12 cellular contexts compared by ENCODE assay signal in the genomic region with DNA sequence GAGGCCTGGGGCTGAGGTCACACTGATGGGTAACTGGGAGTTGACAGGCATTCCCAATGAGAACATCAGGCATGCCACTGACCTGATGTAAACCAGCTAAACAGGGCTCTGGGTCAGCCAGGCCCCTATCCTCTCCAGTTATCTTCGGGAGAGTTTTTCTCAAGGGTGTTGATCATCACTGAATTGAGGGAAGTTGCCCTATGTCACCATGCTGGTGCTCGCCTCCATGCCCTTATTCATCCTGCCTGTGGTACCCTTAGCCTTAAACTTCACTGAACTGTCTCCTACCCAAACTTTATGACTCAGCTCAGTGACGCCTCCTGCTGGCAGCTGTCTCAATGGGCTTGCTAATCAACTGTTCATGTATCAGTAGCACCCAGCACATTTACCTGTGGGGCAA.
DNase-seq lines count a peak whose midpoint lies in the region; ATAC-seq and TF ChIP-seq lines count a peak whose summit lies in the region.
"Had no signal": no experiment of that assay in that cellular context is flagged by ENCODE, and none has a peak within 500 bp of the region (broad histone marks: within the 10 kb centered on the region; RNA-seq: fewer than 3 reads in every experiment).

No MANE protein-coding gene starts in this region.

- H3K27me3 ChIP-seq in right atrium auricular region (no peaks in the 10 kb centered on the region), WERI-Rb-1 (ENCODE audit: insufficient read depth, low read depth, severe bottlenecking) (no peaks in the 10 kb centered on the region), iPS DF 6.9 (ENCODE audit: control insufficient read depth, insufficient read depth, low read length) (no peaks in the 10 kb centered on the region)
- H3K27me3 ChIP-seq: vagina had no signal

- H3K27ac ChIP-seq in right atrium auricular region = no peak overlapping the region
- H3K27ac ChIP-seq in WERI-Rb-1 = no peak overlapping the region
- no peak overlapping the region for H3K27ac ChIP-seq in iPS DF 6.9 (ENCODE audit: low read length)
- H3K27ac ChIP-seq: vagina had no signal

- no peaks in the 10 kb centered on the region for H3K36me3 Mint-ChIP-seq in type B pancreatic cell
- H3K36me3 Mint-ChIP-seq: activated CD8-positive, alpha-beta memory T cell treated with anti-CD3 and anti-CD28 coated beads, Interleukin-2, amount 10 ng/mL, durations not matched to agents 7 days and 5 days; CD8-positive, alpha-beta memory T cell had no signal

- no CpG with 5 or more reads among the region's 3 CpGs for WGBS in iPS DF 6.9 (ENCODE audit: insufficient coverage, insufficient read length)

- intact Hi-C loops in Right ventricle myocardium superior (cut with DNase I) = no loop called here

- no peak overlapping the region for H3K27ac Mint-ChIP-seq in type B pancreatic cell
- H3K27ac Mint-ChIP-seq: activated CD8-positive, alpha-beta memory T cell treated with anti-CD3 and anti-CD28 coated beads, Interleukin-2, amount 10 ng/mL, durations not matched to agents 7 days and 5 days; CD8-positive, alpha-beta memory T cell; dendritic cell treated with granulocyte-macrophage colony-stimulating factor and Interleukin-4, amounts not matched to agents 40 ng/mL and 50 ng/mL, for 4 days had no signal

- H3K9me3 Mint-ChIP-seq in type B pancreatic cell = no peaks in the 10 kb centered on the region
- H3K9me3 Mint-ChIP-seq: dendritic cell treated with granulocyte-macrophage colony-stimulating factor and Interleukin-4, amounts not matched to agents 40 ng/mL and 50 ng/mL, for 4 days had no signal

- H3K9me3 ChIP-seq in right atrium auricular region (no peaks in the 10 kb centered on the region), WERI-Rb-1 (ENCODE audit: severe bottlenecking) (no peaks in the 10 kb centered on the region), iPS DF 6.9 (ENCODE audit: control insufficient read depth, insufficient read depth, low read length) (no peaks in the 10 kb centered on the region)
- H3K9me3 ChIP-seq: vagina had no signal

- H3K4me3 ChIP-seq in right atrium auricular region (no peak overlapping the region), WERI-Rb-1 (ENCODE audit: low read depth, low read length) (no peak overlapping the region), iPS DF 6.9 (ENCODE audit: low read length) (no peak overlapping the region)
- H3K4me3 ChIP-seq: vagina had no signal

- H3K4me1 Mint-ChIP-seq in type B pancreatic cell (ENCODE audit: unreplicated experiment) = no peaks in the 10 kb centered on the region
- H3K4me1 Mint-ChIP-seq: activated CD8-positive, alpha-beta memory T cell treated with anti-CD3 and anti-CD28 coated beads, Interleukin-2, amount 10 ng/mL, durations not matched to agents 7 days and 5 days; CD8-positive, alpha-beta memory T cell had no signal

- ATAC-seq in Right ventricle myocardium superior (ENCODE audit: poor library complexity) = peak; percentile 39
- ATAC-seq in HG03280 (IDR thresholded peaks at IDR 0.05; ENCODE audit: unreplicated experiment) = no peak
- ATAC-seq: activated CD8-positive, alpha-beta memory T cell treated with anti-CD3 and anti-CD28 coated beads, Interleukin-2, amount 10 ng/mL, durations not matched to agents 7 days and 5 days had no signal

- no peaks in the 10 kb centered on the region for H3K27me3 Mint-ChIP-seq in type B pancreatic cell
- H3K27me3 Mint-ChIP-seq: dendritic cell treated with granulocyte-macrophage colony-stimulating factor and Interleukin-4, amounts not matched to agents 40 ng/mL and 50 ng/mL, for 4 days had no signal

- TF ChIP-seq CTCF in right atrium auricular region (IDR thresholded peaks at IDR 0.05) (peak in 1 of 2 donors; percentile 30), WERI-Rb-1 (IDR thresholded peaks at IDR 0.05; ENCODE audit: low read depth, low read length) (peak; percentile 85), type B pancreatic cell (conservative IDR thresholded peaks at IDR 0.05) (peak; percentile 48)

- DNase-seq in Right ventricle myocardium superior = peak; percentile 41
- DNase-seq in right atrium auricular region (ENCODE audit: low spot score) = no peak
- peak; percentile 72 for DNase-seq in WERI-Rb-1
- peak; percentile 71 for DNase-seq in iPS DF 6.9 (ENCODE audit: low read depth, low spot score)
- DNase-seq in type B pancreatic cell (ENCODE audit: extremely low spot score, unreplicated experiment) = no peak
- DNase-seq in MV-4-11 (lab: John Stamatoyannopoulos, UW) = no peak
- DNase-seq in NCI-H1105 treated with DMSO at 0.1 percent for 48 hours (lab: John Stamatoyannopoulos, UW) = no peak
- DNase-seq: activated CD8-positive, alpha-beta memory T cell treated with anti-CD3 and anti-CD28 coated beads, Interleukin-2, amount 10 ng/mL, durations not matched to agents 7 days and 5 days; CD8-positive, alpha-beta memory T cell had no signal

- no peak overlapping the region for H3K4me3 Mint-ChIP-seq in type B pancreatic cell
- H3K4me3 Mint-ChIP-seq: activated CD8-positive, alpha-beta memory T cell treated with anti-CD3 and anti-CD28 coated beads, Interleukin-2, amount 10 ng/mL, durations not matched to agents 7 days and 5 days; CD8-positive, alpha-beta memory T cell; dendritic cell treated with granulocyte-macrophage colony-stimulating factor and Interleukin-4, amounts not matched to agents 40 ng/mL and 50 ng/mL, for 4 days had no signal

- H3K4me1 ChIP-seq in right atrium auricular region (no peaks in the 10 kb centered on the region), iPS DF 6.9 (ENCODE audit: control insufficient read depth, insufficient read depth, low read length) (no peaks in the 10 kb centered on the region)
- H3K4me1 ChIP-seq: vagina had no signal

- H3K36me3 ChIP-seq in right atrium auricular region (no peaks in the 10 kb centered on the region), WERI-Rb-1 (no peaks in the 10 kb centered on the region), iPS DF 6.9 (ENCODE audit: control insufficient read depth, insufficient read depth, low read length) (no peaks in the 10 kb centered on the region)
- H3K36me3 ChIP-seq: vagina had no signal

Comparison
In these comparisons a context has a peak if more than half of its experiments do, and no peak if none do; other contexts are left out.
1. DNase-seq: peak in Right ventricle myocardium superior (single experiment), WERI-Rb-1 (single experiment) and iPS DF 6.9 (single experiment); none in right atrium auricular region (single experiment), type B pancreatic cell (single experiment), MV-4-11 (single experiment) and NCI-H1105 treated with DMSO at 0.1 percent for 48 hours (single experiment).